ENCODE assay signal across 11 cellular contexts in genomic region chr9:89978185-89978584, GRCh38.
DNase-seq lines count a peak whose midpoint lies in the region; ATAC-seq and TF ChIP-seq lines count a peak whose summit lies in the region.
"Had no signal": no experiment of that assay in that cellular context is flagged by ENCODE, and none has a peak within 500 bp of the region (broad histone marks: within the 10 kb centered on the region; RNA-seq: fewer than 3 reads in every experiment).

No MANE protein-coding gene starts in this region.

- no peaks in the 10 kb centered on the region for H3K36me3 Mint-ChIP-seq in mesothelial cell of epicardium

- no peak overlapping the region for H3K4me3 ChIP-seq in choroid plexus epithelial cell (ENCODE audit: low read depth, low read length)
- H3K4me3 ChIP-seq in lower lobe of right lung, result no peak overlapping the region

- peaks cover 6% of the 10 kb centered on the region for H3K9me3 Mint-ChIP-seq in mesothelial cell of epicardium
- H3K9me3 Mint-ChIP-seq: activated T-helper 17 cell treated with anti-CD3 and anti-CD28 coated beads, Interleukin-2, amount 50 U/mL, for 72 hours had no signal

- DNase-seq in AG20443 (ENCODE audit: low spot score) (peak; percentile 39), M059J (ENCODE audit: low read depth) (peak; percentile 46), choroid plexus epithelial cell (ENCODE audit: low read depth) (peak; percentile 35), lower lobe of right lung (no peak), mesothelial cell of epicardium (ENCODE audit: low spot score in 2 of 2, unreplicated experiment in 2 of 2) (no peak), GDM1 (lab: John Stamatoyannopoulos, UW) (no peak)
- no peak for DNase-seq in stimulated activated CD4-positive, alpha-beta T cell treated with anti-CD3 and anti-CD28 coated beads, Interleukin-1b, Interleukin-23, amount 100 ng/mL, for 48 hours
- DNase-seq: GF-D8; stimulated activated naive CD4-positive, alpha-beta T cell treated with Interleukin-2 at 50 U/mL for 16 hours had no signal

- H3K9me3 ChIP-seq in lower lobe of right lung, result no peaks in the 10 kb centered on the region

- no peaks in the 10 kb centered on the region for H3K36me3 ChIP-seq in lower lobe of right lung

- no peak overlapping the region for H3K27ac Mint-ChIP-seq in mesothelial cell of epicardium
- H3K27ac Mint-ChIP-seq: activated T-helper 17 cell treated with anti-CD3 and anti-CD28 coated beads, Interleukin-2, amount 50 U/mL, for 72 hours had no signal

- peaks cover 9% of the 10 kb centered on the region for H3K4me1 ChIP-seq in lower lobe of right lung

- no peaks in the 10 kb centered on the region for H3K4me1 Mint-ChIP-seq in mesothelial cell of epicardium

- ATAC-seq in lower lobe of right lung (peak in 1 of 2 donors; percentile 45), GM18907 (IDR thresholded peaks at IDR 0.05; ENCODE audit: unreplicated experiment) (no peak)
- ATAC-seq: activated T-helper 17 cell treated with anti-CD3 and anti-CD28 coated beads, Interleukin-2, amount 50 U/mL, for 72 hours had no signal

- H3K4me3 Mint-ChIP-seq in mesothelial cell of epicardium, result no peak overlapping the region
- H3K4me3 Mint-ChIP-seq: activated T-helper 17 cell treated with anti-CD3 and anti-CD28 coated beads, Interleukin-2, amount 50 U/mL, for 72 hours had no signal

- peaks cover 2% of the 10 kb centered on the region for H3K27me3 Mint-ChIP-seq in mesothelial cell of epicardium (ENCODE audit: low read depth)

- H3K27ac ChIP-seq in lower lobe of right lung, result no peak overlapping the region

- H3K27me3 ChIP-seq in lower lobe of right lung (ENCODE audit: low read depth), result no peaks in the 10 kb centered on the region

- intact Hi-C loops in lower lobe of right lung (cut with DNase I), result no loop called here

- TF ChIP-seq CTCF in choroid plexus epithelial cell (conservative IDR thresholded peaks at IDR 0.05; ENCODE audit: low read depth, low read length) (peak; percentile 48), lower lobe of right lung (IDR thresholded peaks at IDR 0.05) (peak; percentile 36), mesothelial cell of epicardium (IDR thresholded peaks at IDR 0.05; ENCODE audit: unreplicated experiment) (no peak)

Comparison
In these comparisons a context has a peak if more than half of its experiments do, and no peak if none do; other contexts are left out.
1. DNase-seq: peak in AG20443 (single experiment), M059J (single experiment) and choroid plexus epithelial cell (single experiment); none in lower lobe of right lung (single experiment), mesothelial cell of epicardium (0 of 2), stimulated activated CD4-positive, alpha-beta T cell treated with anti-CD3 and anti-CD28 coated beads, Interleukin-1b, Interleukin-23, amount 100 ng/mL, for 48 hours (single experiment) and GDM1 (single experiment).